Comparison of ENCODE assay signal across 9 cellular contexts in genomic region chr22:22752556-22753477, GRCh38.
DNase-seq lines count a peak whose midpoint lies in the region; ATAC-seq and TF ChIP-seq lines count a peak whose summit lies in the region.
"Had no signal": no experiment of that assay in that cellular context is flagged by ENCODE, and none has a peak within 500 bp of the region (broad histone marks: within the 10 kb centered on the region; RNA-seq: fewer than 3 reads in every experiment).

No MANE protein-coding gene starts in this region.

- H2AFZ ChIP-seq in KMS-11 (ENCODE audit: low read depth) (peak overlapping the region; percentile 70), mesenchymal stem cell (ENCODE audit: low read depth, low read length) (no peak overlapping the region)

- ATAC-seq in HG03139 (IDR thresholded peaks at IDR 0.05; ENCODE audit: unreplicated experiment): no peak

- no peaks in the 10 kb centered on the region for H4K20me1 ChIP-seq in KMS-11 (ENCODE audit: insufficient read depth)

- H3K27ac Mint-ChIP-seq in CD8-positive, alpha-beta memory T cell: peak overlapping the region; percentile 67 to 98 (median 92)
- H3K27ac Mint-ChIP-seq: mesothelial cell of epicardium had no signal

- H3K79me2 ChIP-seq in KMS-11 (ENCODE audit: insufficient read depth, low read depth): no peaks in the 10 kb centered on the region

- H4K8ac ChIP-seq in mesenchymal stem cell (ENCODE audit: low read length): no peak overlapping the region

- no peak overlapping the region for H2BK5ac ChIP-seq in mesenchymal stem cell (ENCODE audit: low read depth, low read length, poor library complexity, severe bottlenecking)

- H3K36me3 Mint-ChIP-seq in CD8-positive, alpha-beta memory T cell: peaks cover 0 to 1% (median 0%) of the 10 kb centered on the region in 3 donors
- H3K36me3 Mint-ChIP-seq: mesothelial cell of epicardium had no signal

- H3K27me3 ChIP-seq in CD8-positive, alpha-beta memory T cell (ENCODE audit: insufficient read depth, low read length, poor library complexity, severe bottlenecking): no peaks in the 10 kb centered on the region
- H3K27me3 ChIP-seq in KMS-11 (ENCODE audit: insufficient read depth, low read depth) (no peaks in the 10 kb centered on the region), adrenal gland (no peaks in the 10 kb centered on the region), mesenchymal stem cell (ENCODE audit: control insufficient read depth in 1 of 2, insufficient read depth in 1 of 2, low read length in 2 of 2) (peaks cover 6 to 9% of the 10 kb centered on the region in 2 experiments)

- H3K27ac ChIP-seq in CD8-positive, alpha-beta memory T cell (ENCODE audit: low read depth, low read length): no peak overlapping the region
- no peak overlapping the region for H3K27ac ChIP-seq in KMS-11
- no peak overlapping the region for H3K27ac ChIP-seq in adrenal gland
- no peak overlapping the region for H3K27ac ChIP-seq in mesenchymal stem cell (ENCODE audit: low read length, poor library complexity, severe bottlenecking)

- no peak overlapping the region for H3K23ac ChIP-seq in mesenchymal stem cell (ENCODE audit: low read length in 2 of 2)

- H2BK15ac ChIP-seq in mesenchymal stem cell (ENCODE audit: low read depth, poor library complexity, severe bottlenecking): no peak overlapping the region

- H2BK12ac ChIP-seq in mesenchymal stem cell (ENCODE audit: low read length in 2 of 2): no peak overlapping the region

- POLR2A ChIA-PET in CD8-positive, alpha-beta memory T cell (lab: Charles Lee): interaction anchor here (0.7 to 1.9 kb wide), 10 partner anchors 11 to 131 kb away, joined by 3 to 10 read pairs (median 5); no protein-coding TSS in a partner anchor

- no peaks in the 10 kb centered on the region for H3K9me3 ChIP-seq in CD8-positive, alpha-beta memory T cell (ENCODE audit: low read length)
- no peaks in the 10 kb centered on the region for H3K9me3 ChIP-seq in adrenal gland (replicated peaks in 1 of 3)
- no peaks in the 10 kb centered on the region for H3K9me3 ChIP-seq in mesenchymal stem cell (ENCODE audit: control insufficient read depth, low read length)

- no peaks in the 10 kb centered on the region for H3K27me3 Mint-ChIP-seq in CD8-positive, alpha-beta memory T cell

- H2BK120ac ChIP-seq in mesenchymal stem cell (ENCODE audit: low read depth, low read length): no peak overlapping the region

- peaks cover 43% of the 10 kb centered on the region for H3K4me1 ChIP-seq in CD8-positive, alpha-beta memory T cell (ENCODE audit: insufficient read depth, low read length)
- H3K4me1 ChIP-seq in KMS-11 (ENCODE audit: low read depth, poor library complexity, severe bottlenecking) (peaks cover 29% of the 10 kb centered on the region), adrenal gland (replicated peaks in 1 of 2) (no peaks in the 10 kb centered on the region), mesenchymal stem cell (ENCODE audit: control insufficient read depth, insufficient read depth, low read depth, low read length) (no peaks in the 10 kb centered on the region)

- H3K36me3 ChIP-seq in CD8-positive, alpha-beta memory T cell (ENCODE audit: insufficient read depth, low read length): no peaks in the 10 kb centered on the region
- H3K36me3 ChIP-seq in KMS-11 (ENCODE audit: insufficient read depth): no peaks in the 10 kb centered on the region
- no peaks in the 10 kb centered on the region for H3K36me3 ChIP-seq in adrenal gland (replicated peaks in 1 of 2)
- no peaks in the 10 kb centered on the region for H3K36me3 ChIP-seq in mesenchymal stem cell (ENCODE audit: control insufficient read depth in 1 of 2, insufficient read depth in 2 of 2, low read depth in 1 of 2, low read length in 2 of 2)

- 56 to 73% (median 63%) methylated on average over 7 to 12 of the region's 12 CpGs for WGBS in adrenal gland, 4 donors
- 66% methylated on average over 12 of the region's 12 CpGs for WGBS in mesenchymal stem cell

- H3K4me2 ChIP-seq in KMS-11 (no peak overlapping the region), mesenchymal stem cell (ENCODE audit: low read length, poor library complexity, severe bottlenecking) (no peak overlapping the region)

- intact Hi-C loops in adrenal gland (cut with DNase I): no loop called here

- H2AK5ac ChIP-seq in mesenchymal stem cell (ENCODE audit: low read length, severe bottlenecking): no peak overlapping the region

- DNase-seq in CD8-positive, alpha-beta memory T cell: peak in 3 of 5 donors; percentile 50 to 69 (median 60)
- peak in 6 of 7 donors; percentile 31 to 72 (median 62) for DNase-seq in adrenal gland
- peak; percentile 8 for DNase-seq in mesenchymal stem cell
- no peak for DNase-seq in effector CD4-positive, alpha-beta T cell
- no peak for DNase-seq in nucleus accumbens (lab: John Stamatoyannopoulos, UW)
- no peak for DNase-seq in NCI-H1694 (lab: John Stamatoyannopoulos, UW)

- H3K4me1 Mint-ChIP-seq in CD8-positive, alpha-beta memory T cell: peaks cover 75 to 82% (median 79%) of the 10 kb centered on the region in 3 donors
- H3K4me1 Mint-ChIP-seq: mesothelial cell of epicardium had no signal

- no peak overlapping the region for H4K91ac ChIP-seq in mesenchymal stem cell (ENCODE audit: low read length)

- H3K9ac ChIP-seq in KMS-11 (no peak overlapping the region), mesenchymal stem cell (ENCODE audit: low read length) (no peak overlapping the region)

- TF ChIP-seq CTCF in KMS-11 (conservative IDR thresholded peaks at IDR 0.05; ENCODE audit: low read depth, low read length): no peak
- TF ChIP-seq CTCF in adrenal gland (IDR thresholded peaks at IDR 0.05): no peak

- no peak for TF ChIP-seq POLR2A in adrenal gland (IDR thresholded peaks at IDR 0.05)

- H3K18ac ChIP-seq in mesenchymal stem cell (ENCODE audit: low read depth in 1 of 2, low read length in 2 of 2): no peak overlapping the region

- H3K4me3 ChIP-seq in CD8-positive, alpha-beta memory T cell (ENCODE audit: low read length): no peak overlapping the region
- H3K4me3 ChIP-seq in KMS-11 (IDR thresholded peaks at IDR 0.05; ENCODE audit: insufficient read depth, low read depth, low read length) (no peak overlapping the region), adrenal gland (no peak overlapping the region), mesenchymal stem cell (ENCODE audit: insufficient read depth in 1 of 2, low read depth in 1 of 2, low read length in 2 of 2) (no peak overlapping the region)

- no peak overlapping the region for H3K14ac ChIP-seq in mesenchymal stem cell (ENCODE audit: low read length in 2 of 2)

- H3K79me1 ChIP-seq in mesenchymal stem cell (replicated peaks; ENCODE audit: low read length, poor library complexity, severe bottlenecking): no peaks in the 10 kb centered on the region

- no peaks in the 10 kb centered on the region for H3K9me3 Mint-ChIP-seq in CD8-positive, alpha-beta memory T cell
- H3K9me3 Mint-ChIP-seq: mesothelial cell of epicardium had no signal

- no peak overlapping the region for H3K4ac ChIP-seq in mesenchymal stem cell (ENCODE audit: low read depth in 1 of 2, low read length in 2 of 2)

- CTCF ChIA-PET in CD8-positive, alpha-beta memory T cell (lab: Charles Lee): interaction anchor here (0.6 to 11.5 kb wide), 48 partner anchors 9 to 369 kb away, joined by 3 to 194 read pairs (median 5); no protein-coding TSS in a partner anchor

- H3K4me3 Mint-ChIP-seq in CD8-positive, alpha-beta memory T cell: peak overlapping the region; percentile 38 to 87 (median 71)
- H3K4me3 Mint-ChIP-seq: mesothelial cell of epicardium had no signal

Comparison
In these comparisons a context has a peak if more than half of its experiments do, and no peak if none do; other contexts are left out.
1. DNase-seq: peak in CD8-positive, alpha-beta memory T cell (3 of 5), adrenal gland (6 of 7) and mesenchymal stem cell (single experiment); none in effector CD4-positive, alpha-beta T cell (single experiment), nucleus accumbens (0 of 56) and NCI-H1694 (single experiment).